17 cellular contexts compared by ENCODE assay signal in genomic region chr12:52360663-52361271, GRCh38. TPM values are rescaled to one million over a fixed set of nuclear protein-coding genes. Genes with fewer than 3 reads are reported as not detected.
"Had no signal": no experiment of that assay in that cellular context is flagged by ENCODE, and none has a peak within 500 bp of the region (broad histone marks: within the 10 kb centered on the region; RNA-seq: fewer than 3 reads in every experiment).

No MANE protein-coding gene starts in this region.

- H3K9me3 ChIP-seq: neutrophil had no signal

- ATAC-seq: activated CD4-positive, CD25-positive, alpha-beta regulatory T cell treated with anti-CD3 and anti-CD28 coated beads, Interleukin-2, amount 50 U/mL, for 24 hours; activated T-cell treated with anti-CD3 and anti-CD28 coated beads, Interleukin-2, amount 50 U/mL, for 4 hours; left ventricle myocardium superior; right cardiac atrium; stimulated activated naive B cell treated with anti-CD40 and anti-IgM and Interleukin-4, amounts not matched to agents 10 μg/mL and 1 μg/mL and 100 μg/mL, for 72 hours had no signal

- H3K27ac ChIP-seq: coronary artery, epithelial cell of prostate, neutrophil had no signal

- DNase-seq: activated gamma-delta T cell treated with Interleukin-2 at 50 U/mL for 16 hours; activated T-cell treated with anti-CD3 and anti-CD28 coated beads, Interleukin-2, amount 50 U/mL, for 4 hours; central memory CD4-positive, alpha-beta T cell; effector CD4-positive, alpha-beta T cell; left ventricle myocardium superior; right cardiac atrium; stimulated activated CD4-positive, alpha-beta T cell treated with anti-CD3 and anti-CD28 coated beads, Interleukin-2, amount 100 ng/mL, for 24 hours; stimulated activated naive B cell treated with anti-CD40 and anti-IgM and Interleukin-4, amounts not matched to agents 10 μg/mL and 1 μg/mL and 100 μg/mL, for 72 hours had no signal

- H3K36me3 ChIP-seq: neutrophil had no signal

- H3K4me3 ChIP-seq: coronary artery had no signal

RNA-seq across cellular contexts. Expression of gene KRT85, which starts 6.5 kb away (rescaled TPM):
- total RNA-seq: activated T-cell treated with anti-CD3 and anti-CD28 coated beads, Interleukin-2, amount 50 U/mL, for 4 hours; kidney epithelial cell; left ventricle myocardium superior; myocyte; posterior vena cava; right cardiac atrium; urinary bladder had no signal
- polyA plus RNA-seq: adipose tissue, right cardiac atrium, urinary bladder had no signal

RNA-seq across cellular contexts. Expression of gene KRT84, which starts 24.7 kb away (rescaled TPM):
- total RNA-seq: activated T-cell treated with anti-CD3 and anti-CD28 coated beads, Interleukin-2, amount 50 U/mL, for 4 hours; kidney epithelial cell; left ventricle myocardium superior; myocyte; posterior vena cava; right cardiac atrium; urinary bladder had no signal
- polyA plus RNA-seq: adipose tissue, right cardiac atrium, urinary bladder had no signal

RNA-seq across cellular contexts. Expression of gene KRT83, which starts 39.6 kb away (rescaled TPM):
- total RNA-seq: activated T-cell treated with anti-CD3 and anti-CD28 coated beads, Interleukin-2, amount 50 U/mL, for 4 hours; kidney epithelial cell; left ventricle myocardium superior; myocyte; posterior vena cava; right cardiac atrium; urinary bladder had no signal
- polyA plus RNA-seq: adipose tissue, right cardiac atrium, urinary bladder had no signal

RNA-seq across cellular contexts. Expression of gene KRT82, which starts 45.4 kb away (rescaled TPM):
- total RNA-seq: activated T-cell treated with anti-CD3 and anti-CD28 coated beads, Interleukin-2, amount 50 U/mL, for 4 hours; kidney epithelial cell; left ventricle myocardium superior; myocyte; posterior vena cava; right cardiac atrium; urinary bladder had no signal
- polyA plus RNA-seq: adipose tissue, right cardiac atrium had no signal
